ENCODE assay signal across 19 cellular contexts in genomic region chr7:130614449-130614848, GRCh38. TPM values are rescaled to one million over a fixed set of nuclear protein-coding genes. Genes with fewer than 3 reads are reported as not detected.
DNase-seq lines count a peak whose midpoint lies in the region; ATAC-seq, FAIRE-seq and TF ChIP-seq lines count a peak whose summit lies in the region.
"Had no signal": no experiment of that assay in that cellular context is flagged by ENCODE, and none has a peak within 500 bp of the region (broad histone marks: within the 10 kb centered on the region; RNA-seq: fewer than 3 reads in every experiment).

No MANE protein-coding gene starts in this region.

- no peaks in the 10 kb centered on the region for H3K9me1 ChIP-seq in IMR-90 (ENCODE audit: insufficient read depth, low read length)

- H3K56ac ChIP-seq in IMR-90 (ENCODE audit: extremely low read depth, insufficient read depth, low read length): no peak overlapping the region
- no peak overlapping the region for H3K56ac ChIP-seq in H1 (replicated peaks; ENCODE audit: insufficient read length, low read depth, low read length)

- no peak overlapping the region for H2BK12ac ChIP-seq in H1 (ENCODE audit: low read depth, low read length)

- H2BK20ac ChIP-seq in IMR-90 (ENCODE audit: low read depth, low read length): no peak overlapping the region
- H2BK20ac ChIP-seq in H1 (ENCODE audit: low read length): no peak overlapping the region

- no peaks in the 10 kb centered on the region for H3K23me2 ChIP-seq in H1 (ENCODE audit: low read depth, low read length)

- no TSS peak for BruUV-seq in IMR-90 (replicated peaks; lab: Mats Ljungman, UMichigan)

- H3K9me3 Mint-ChIP-seq in activated naive CD4-positive, alpha-beta T cell treated with anti-CD3 and anti-CD28 coated beads for 36 hours: peaks cover 2% of the 10 kb centered on the region

- DNase-seq in A549 (ENCODE audit: low read depth in 1 of 2, low spot score in 1 of 2) (no peak), IMR-90 (no peak), H1 (ENCODE audit: low read depth in 1 of 2, low spot score in 2 of 2) (no peak), hepatocyte (ENCODE audit: low spot score) (no peak), psoas muscle (no peak)
- no peak for DNase-seq in activated naive CD4-positive, alpha-beta T cell treated with anti-CD3 and anti-CD28 coated beads for 36 hours
- DNase-seq: Caco-2; CD4-positive, CD25-positive, alpha-beta regulatory T cell; CD8-positive, alpha-beta T cell; DMS153; DND-41; GOT3; H7; HCEC 1CT had no signal

- no peak overlapping the region for H2AK5ac ChIP-seq in IMR-90 (ENCODE audit: low read depth, low read length)
- H2AK5ac ChIP-seq in H1 (ENCODE audit: low read depth, low read length): no peak overlapping the region

- H2BK5ac ChIP-seq in IMR-90 (ENCODE audit: low read depth, low read length, poor library complexity, severe bottlenecking): no peak overlapping the region
- H2BK5ac ChIP-seq in H1 (ENCODE audit: low read depth, low read length): no peak overlapping the region

- H3K4me2 ChIP-seq in A549: no peak overlapping the region
- H3K4me2 ChIP-seq in IMR-90 (ENCODE audit: low read depth, low read length): no peak overlapping the region
- H3K4me2 ChIP-seq in H1 (ENCODE audit: insufficient read depth in 1 of 2, low read depth in 2 of 2, low read length in 2 of 2): no peak overlapping the region
- no peak overlapping the region for H3K4me2 ChIP-seq in hepatocyte
- H3K4me2 ChIP-seq: BLaER1 had no signal

- ATAC-seq in A549 (no peak), IMR-90 (ENCODE audit: low read depth) (no peak), psoas muscle (no peak)
- ATAC-seq: CD8-positive, alpha-beta T cell had no signal

- H4K8ac ChIP-seq in IMR-90 (ENCODE audit: low read depth in 2 of 2, low read length in 2 of 2) (no peak overlapping the region), H1 (ENCODE audit: extremely low read depth, insufficient read depth, low read length) (no peak overlapping the region)

- intact Hi-C loops in IMR-90 (cut with micrococcal nuclease) (loop anchor here (5.0 kb wide), 1 partner anchor 98 kb away; no protein-coding TSS in a partner anchor), psoas muscle (cut with DNase I) (no loop called here)
- intact Hi-C loops in activated naive CD4-positive, alpha-beta T cell treated with anti-CD3 and anti-CD28 coated beads for 36 hours (cut with micrococcal nuclease): loop anchor here (10.0 kb wide), 1 partner anchor 50 kb away; no protein-coding TSS in a partner anchor

- H3K9me2 ChIP-seq in hepatocyte (replicated peaks; ENCODE audit: insufficient read depth): no peaks in the 10 kb centered on the region

- peaks cover 29% of the 10 kb centered on the region for H3K36me3 Mint-ChIP-seq in activated naive CD4-positive, alpha-beta T cell treated with anti-CD3 and anti-CD28 coated beads for 36 hours (ENCODE audit: low read depth)

- dilution Hi-C loops in IMR-90 (cut with HindIII; ENCODE audit: low sequenced_read_pairs, unreplicated experiment): no loop called here

- H3K18ac ChIP-seq in IMR-90 (ENCODE audit: low read depth, low read length) (no peak overlapping the region), H1 (ENCODE audit: extremely low read depth, low read length) (no peak overlapping the region)

- H3K9me3 ChIP-seq in A549 (no peaks in the 10 kb centered on the region; the same call in 2 of the 3 replicates), IMR-90 (ENCODE audit: control insufficient read depth, insufficient read depth, low read length) (no peaks in the 10 kb centered on the region), H1 (ENCODE audit: insufficient read depth in 2 of 2, low read depth in 1 of 2, low read length in 1 of 2) (peaks cover 0 to 4% of the 10 kb centered on the region in 2 experiments; a peak in 1 of 4 replicates), hepatocyte (ENCODE audit: low read depth) (peaks cover 5% of the 10 kb centered on the region), psoas muscle (peaks cover 9% of the 10 kb centered on the region)
- H3K9me3 ChIP-seq: BLaER1, Caco-2 had no signal

- H4K91ac ChIP-seq in IMR-90 (ENCODE audit: insufficient read depth, low read depth, low read length): no peak overlapping the region
- no peak overlapping the region for H4K91ac ChIP-seq in H1 (replicated peaks; ENCODE audit: insufficient read length, low read length)

- H3K79me1 ChIP-seq in IMR-90 (ENCODE audit: low read depth in 1 of 2, low read length in 2 of 2) (no peaks in the 10 kb centered on the region), H1 (ENCODE audit: low read depth, low read length) (no peaks in the 10 kb centered on the region)

- H3K4me1 Mint-ChIP-seq in activated naive CD4-positive, alpha-beta T cell treated with anti-CD3 and anti-CD28 coated beads for 36 hours (ENCODE audit: low read depth): no peaks in the 10 kb centered on the region
- H3K4me1 Mint-ChIP-seq: B cell; CD4-positive, CD25-positive, alpha-beta regulatory T cell had no signal

- H3K14ac ChIP-seq in IMR-90 (replicated peaks; ENCODE audit: low read depth, low read length) (no peak overlapping the region), H1 (ENCODE audit: insufficient read length) (no peak overlapping the region)

- H3K36me3 ChIP-seq in IMR-90 (ENCODE audit: control insufficient read depth, insufficient read depth, low read length): peaks cover 6% of the 10 kb centered on the region
- peaks cover 5 to 42% (median 26%) of the 10 kb centered on the region in 4 experiments; a peak in 7 of 8 replicates for H3K36me3 ChIP-seq in H1 (ENCODE audit: control insufficient read depth in 2 of 4, insufficient read depth in 4 of 4, low read length in 3 of 4)
- peaks cover 3% of the 10 kb centered on the region for H3K36me3 ChIP-seq in hepatocyte (replicated peaks; ENCODE audit: insufficient read depth, low read depth)
- peaks cover 7 to 70% of the 10 kb centered on the region in 2 donors for H3K36me3 ChIP-seq in psoas muscle (ENCODE audit: insufficient read depth in 1 of 2, low read depth in 1 of 2)

- WGBS in A549 (ENCODE audit: missing lambda C conversion rate): 80% methylated on average over 1 of the region's 1 CpG
- WGBS in IMR-90 (ENCODE audit: extremely low coverage in 2 of 2, insufficient read length in 1 of 2), 2 experiments: no CpG with 5 or more reads among the region's 1 CpG
- 94% methylated on average over 1 of the region's 1 CpG; no CpG with 5 or more reads in 1 of the 2 experiments for WGBS in H1 (ENCODE audit: extremely low coverage in 1 of 2, insufficient coverage in 1 of 2, insufficient read length in 1 of 2, insufficient replicate concordance in 2 of 2, low coverage in 1 of 2, low lambda C conversion rate in 2 of 2, missing lambda C conversion rate in 1 of 2), 2 experiments
- WGBS in hepatocyte (ENCODE audit: low lambda C conversion rate, missing lambda C conversion rate): 100% methylated on average over 1 of the region's 1 CpG
- WGBS in psoas muscle, 3 donors: 92 to 97% (median 94%) methylated on average over 1 of the region's 1 CpG

- H3K4me1 ChIP-seq in A549 (no peaks in the 10 kb centered on the region), IMR-90 (ENCODE audit: control insufficient read depth, insufficient read depth, low read length) (no peaks in the 10 kb centered on the region), H1 (replicated peaks in 1 of 4; ENCODE audit: control insufficient read depth in 3 of 4, insufficient read depth in 4 of 4, low read length in 3 of 4) (no peaks in the 10 kb centered on the region), hepatocyte (ENCODE audit: insufficient read depth) (no peaks in the 10 kb centered on the region), psoas muscle (no peaks in the 10 kb centered on the region)
- H3K4me1 ChIP-seq: BLaER1, Caco-2 had no signal

- H2BK15ac ChIP-seq in IMR-90 (ENCODE audit: low read depth, low read length) (no peak overlapping the region), H1 (ENCODE audit: low read length) (no peak overlapping the region)

- TF ChIP-seq CTCF in A549 (IDR thresholded peaks at IDR 0.05) (no peak), IMR-90 (conservative IDR thresholded peaks at IDR 0.05; ENCODE audit: low read depth, low read length) (no peak), H1 (IDR thresholded peaks at IDR 0.05; ENCODE audit: control extremely low read depth in 1 of 3, insufficient read depth in 1 of 3, low read depth in 1 of 3, low read length in 3 of 3) (no peak), hepatocyte (IDR thresholded peaks at IDR 0.05; ENCODE audit: poor library complexity) (no peak), psoas muscle (IDR thresholded peaks at IDR 0.05) (no peak)

- no peaks in the 10 kb centered on the region for H3K27me3 Mint-ChIP-seq in activated naive CD4-positive, alpha-beta T cell treated with anti-CD3 and anti-CD28 coated beads for 36 hours (ENCODE audit: low read depth)
- H3K27me3 Mint-ChIP-seq: B cell; CD4-positive, CD25-positive, alpha-beta regulatory T cell had no signal

- no peak for TF ChIP-seq POLR2A in A549 (IDR thresholded peaks at IDR 0.05; ENCODE audit: low read length)
- no peak for TF ChIP-seq POLR2A in IMR-90 (IDR thresholded peaks at IDR 0.05; ENCODE audit: low read depth, low read length)
- TF ChIP-seq POLR2A in H1 (IDR thresholded peaks at IDR 0.05; ENCODE audit: control extremely low read depth in 1 of 2, low read depth in 2 of 2, low read length in 2 of 2): no peak

- no peaks in the 10 kb centered on the region for H3K79me2 ChIP-seq in H1 (ENCODE audit: control insufficient read depth in 1 of 2, insufficient read depth in 2 of 2, low read length in 2 of 2)
- H3K79me2 ChIP-seq in hepatocyte: no peaks in the 10 kb centered on the region

- no peaks in the 10 kb centered on the region for H4K20me1 ChIP-seq in IMR-90 (ENCODE audit: insufficient read depth, low read length)
- no peaks in the 10 kb centered on the region for H4K20me1 ChIP-seq in H1 (replicated peaks in 1 of 2; ENCODE audit: control insufficient read depth in 1 of 2, insufficient read depth in 2 of 2, low read length in 2 of 2)
- H4K20me1 ChIP-seq in hepatocyte (ENCODE audit: insufficient read depth, poor library complexity, severe bottlenecking): no peaks in the 10 kb centered on the region
- H4K20me1 ChIP-seq: BLaER1 had no signal

- TF ChIP-seq RAD21 in A549 (conservative IDR thresholded peaks at IDR 0.05 in 1 of 2, IDR thresholded peaks at IDR 0.05 in 1 of 2) (no peak), IMR-90 (IDR thresholded peaks at IDR 0.05; ENCODE audit: low read length) (no peak), H1 (IDR thresholded peaks at IDR 0.05 in 1 of 2, conservative IDR thresholded peaks at IDR 0.05 in 1 of 2; ENCODE audit: low read depth in 2 of 2, low read length in 2 of 2) (no peak)

- no peak overlapping the region for H3K23ac ChIP-seq in IMR-90 (ENCODE audit: low read depth, low read length)
- H3K23ac ChIP-seq in H1 (ENCODE audit: insufficient read length): no peak overlapping the region

- FAIRE-seq in A549 (lab: Jason Lieb, UNC): no peak
- no peak for FAIRE-seq in H1 (lab: Jason Lieb, UNC)
- FAIRE-seq: G401.6, GM12892 had no signal

- H3K27me3 ChIP-seq in IMR-90 (ENCODE audit: control insufficient read depth, insufficient read depth, low read length): no peaks in the 10 kb centered on the region
- no peaks in the 10 kb centered on the region for H3K27me3 ChIP-seq in H1 (replicated peaks in 1 of 4; ENCODE audit: control insufficient read depth in 3 of 4, extremely low read depth in 1 of 4, insufficient read depth in 3 of 4, low read length in 3 of 4)
- no peaks in the 10 kb centered on the region for H3K27me3 ChIP-seq in hepatocyte
- H3K27me3 ChIP-seq in psoas muscle (ENCODE audit: insufficient read depth in 3 of 3, low read length in 2 of 3): no peaks in the 10 kb centered on the region
- H3K27me3 ChIP-seq: BLaER1 had no signal

- H3K4me3 ChIP-seq in A549 (no peak overlapping the region), IMR-90 (ENCODE audit: insufficient read depth, low read depth, low read length) (no peak overlapping the region), H1 (ENCODE audit: extremely low read depth in 1 of 4, insufficient read depth in 2 of 4, low read depth in 3 of 4, low read length in 4 of 4) (no peak overlapping the region), hepatocyte (no peak overlapping the region), psoas muscle (no peak overlapping the region)
- H3K4me3 ChIP-seq: BLaER1 had no signal

- H4K5ac ChIP-seq in IMR-90 (ENCODE audit: low read depth, low read length): no peak overlapping the region
- no peak overlapping the region for H4K5ac ChIP-seq in H1 (ENCODE audit: insufficient read length, low read depth, low read length)

- in situ Hi-C loops in IMR-90 (cut with MboI; ENCODE audit: low sequenced_read_pairs): no loop called here

- no peak overlapping the region for H2AFZ ChIP-seq in IMR-90 (replicated peaks; ENCODE audit: low read length, poor library complexity)
- no peak overlapping the region for H2AFZ ChIP-seq in H1 (ENCODE audit: low read length)
- no peak overlapping the region for H2AFZ ChIP-seq in hepatocyte

- TF ChIP-seq EP300 in A549 (IDR thresholded peaks at IDR 0.05): no peak
- TF ChIP-seq EP300 in H1 (IDR thresholded peaks at IDR 0.05; ENCODE audit: borderline replicate concordance in 1 of 2, low read depth in 2 of 2, low read length in 2 of 2): no peak

- H3K27ac Mint-ChIP-seq in activated naive CD4-positive, alpha-beta T cell treated with anti-CD3 and anti-CD28 coated beads for 36 hours: no peak overlapping the region
- H3K27ac Mint-ChIP-seq: B cell; CD4-positive, CD25-positive, alpha-beta regulatory T cell; CD8-positive, alpha-beta T cell had no signal

- no peak overlapping the region for H3K9ac ChIP-seq in IMR-90 (ENCODE audit: low read depth, low read length)
- no peak overlapping the region for H3K9ac ChIP-seq in H1 (replicated peaks in 1 of 4; ENCODE audit: extremely low read depth in 1 of 4, low read depth in 3 of 4, low read length in 3 of 4)
- H3K9ac ChIP-seq: BLaER1 had no signal

- POLR2A ChIA-PET in A549 (lab: Yijun Ruan, JAX): no interaction called here
- POLR2A ChIA-PET in IMR-90 (lab: Charles Lee; ENCODE audit: unreplicated experiment): no interaction called here
- POLR2A ChIA-PET in H1 (lab: Charles Lee; ENCODE audit: partially characterized antibody): no interaction called here

- H3K4ac ChIP-seq in IMR-90 (ENCODE audit: low read depth, low read length) (no peak overlapping the region), H1 (replicated peaks; ENCODE audit: insufficient read length, low read depth, low read length) (no peak overlapping the region)

- no peak overlapping the region for H2AK9ac ChIP-seq in IMR-90 (replicated peaks; ENCODE audit: low read depth, low read length, poor library complexity)

- H2BK120ac ChIP-seq in IMR-90 (ENCODE audit: low read depth, low read length) (no peak overlapping the region), H1 (replicated peaks; ENCODE audit: low read depth, low read length) (no peak overlapping the region)

- no peak overlapping the region for H3K4me3 Mint-ChIP-seq in activated naive CD4-positive, alpha-beta T cell treated with anti-CD3 and anti-CD28 coated beads for 36 hours
- H3K4me3 Mint-ChIP-seq: B cell; CD4-positive, CD25-positive, alpha-beta regulatory T cell; CD8-positive, alpha-beta T cell had no signal

- no peak overlapping the region for H3K27ac ChIP-seq in A549
- H3K27ac ChIP-seq in IMR-90 (ENCODE audit: insufficient read depth, low read length): no peak overlapping the region
- no peak overlapping the region for H3K27ac ChIP-seq in H1 (ENCODE audit: low read depth, low read length)
- no peak overlapping the region for H3K27ac ChIP-seq in hepatocyte
- H3K27ac ChIP-seq in psoas muscle: no peak overlapping the region
- H3K27ac ChIP-seq: BLaER1, C4-2B had no signal

- CTCF ChIA-PET in A549 (lab: Yijun Ruan, JAX): no interaction called here
- CTCF ChIA-PET in IMR-90 (lab: Yijun Ruan, JAX): no interaction called here
- CTCF ChIA-PET in H1 (lab: Charles Lee; ENCODE audit: partially characterized antibody): interaction anchor here (0.6 kb wide), 1 partner anchor 70 kb away, joined by 3 read pairs; no protein-coding TSS in a partner anchor
- CTCF ChIA-PET in activated naive CD4-positive, alpha-beta T cell treated with anti-CD3 and anti-CD28 coated beads for 36 hours (lab: Charles Lee): no interaction called here

RNA-seq across cellular contexts. Expression of gene COPG2, which starts 54.1 kb away (rescaled TPM):
- polyA plus RNA-seq in A549 (2011; rRNA removed) (39.5 and 42.0 TPM in 2 replicates), A549 (2017; fragmentation: RNase III; extraction: RNeasy Plus Mini Kit Qiagen cat#74134 plus additional on column Dnase treatment) (16.4 to 18.6 TPM (median 17.1 TPM) in 3 replicates), IMR-90 (2012; rRNA removed) (15.3 and 18.1 TPM in 2 replicates), H1 (2011; rRNA removed) (35.3 and 50.3 TPM in 2 replicates), hepatocyte (3.0 and 6.7 TPM in 2 replicates), psoas muscle (10 to 100 TPM in 1 of 3 donors, 1 to 10 TPM in 2; 9.6 to 12.1 (median 10.0) TPM)
- 9.3 and 10.2 TPM in 2 replicates for polyA plus RNA-seq in A549 (2012; cell fraction: cytosol; rRNA removed)
- 5.0 and 6.8 TPM in 2 replicates for polyA plus RNA-seq in A549 (2012; cell fraction: nucleus; rRNA removed)
- 30.5 and 31.4 TPM in 2 replicates for polyA minus RNA-seq in A549 (2011; rRNA and poly(A)+ RNA removed)
- total RNA-seq in IMR-90 (2012; rRNA removed) (41.7 and 50.0 TPM in 2 replicates), hepatocyte (41.0 and 41.9 TPM in 2 replicates), psoas muscle (10 to 100 TPM; 13.2 to 21.5 (median 18.3) TPM)
- polyA plus RNA-seq in IMR-90 (2012; cell fraction: cytosol; rRNA removed): 5.4 and 10.8 TPM in 2 replicates
- 1.2 and 9.4 TPM in 2 replicates for polyA plus RNA-seq in IMR-90 (2012; cell fraction: nucleus; rRNA removed; ENCODE audit: low replicate concordance)
- 51.3 and 53.1 TPM in 2 replicates for total RNA-seq in H1 (2021; fragmentation: NEBNext Ultra II Directional; extraction: Animal tissue kit (Norgen Biotek cat#: 25700))
- polyA plus RNA-seq in H1 (2011; cell fraction: cytosol; rRNA removed): 55.3 TPM
- 25.3 TPM for polyA plus RNA-seq in H1 (2011; cell fraction: nucleus; rRNA removed)
- 48.4 to 55.7 TPM (median 53.3 TPM) in 4 replicates for polyA plus RNA-seq in H1 (2012, experiment 1 of 2)
- polyA plus RNA-seq in H1 (2012, experiment 2 of 2): 6.3 TPM
- 25.5 TPM for polyA plus RNA-seq in H1 (2013, experiment 1 of 2)
- polyA plus RNA-seq in H1 (2013, experiment 2 of 2): 26.0 TPM
- polyA minus RNA-seq in H1 (2011; rRNA and poly(A)+ RNA removed): 81.3 and 124 TPM in 2 replicates
- 34.9 TPM for polyA minus RNA-seq in H1 (2011; cell fraction: cytosol; rRNA and poly(A)+ RNA removed)
- polyA minus RNA-seq in H1 (2011; cell fraction: nucleus; rRNA and poly(A)+ RNA removed): 45.7 TPM
- total RNA-seq in activated naive CD4-positive, alpha-beta T cell treated with anti-CD3 and anti-CD28 coated beads for 36 hours: 10 to 100 TPM; 32.7 to 35.7 TPM

Comparison
In these comparisons a context has a peak if more than half of its experiments do, and no peak if none do; other contexts are left out.
1. intact Hi-C loops: an anchor here in IMR-90 (5.0 kb wide) and activated naive CD4-positive, alpha-beta T cell treated with anti-CD3 and anti-CD28 coated beads for 36 hours (10.0 kb wide); none called in psoas muscle.
2. Of the 18 proteins assayed by ChIP-seq in both H1 and A549: peak only in H1: none; only in A549: none; in both: MAFK; in neither: 17.